Comparison of ENCODE assay signal across 16 cellular contexts in genomic region chr6:25381077-25381476, GRCh38.
DNase-seq lines count a peak whose midpoint lies in the region; ATAC-seq, FAIRE-seq and TF ChIP-seq lines count a peak whose summit lies in the region.
"Had no signal": no experiment of that assay in that cellular context is flagged by ENCODE, and none has a peak within 500 bp of the region (broad histone marks: within the 10 kb centered on the region; RNA-seq: fewer than 3 reads in every experiment).

No MANE protein-coding gene starts in this region.

- no peak overlapping the region for H3K14ac ChIP-seq in mesenchymal stem cell (ENCODE audit: low read length in 2 of 2)

- no peaks in the 10 kb centered on the region for H3K9me2 ChIP-seq in OCI-LY7 (ENCODE audit: insufficient read depth, low read length)

- TF ChIP-seq CTCF in OCI-LY7 (conservative IDR thresholded peaks at IDR 0.05; ENCODE audit: low read length) (no peak), bronchial epithelial cell (IDR thresholded peaks at IDR 0.05; ENCODE audit: insufficient read depth, low read length, severe bottlenecking) (no peak)

- H3K9me3 ChIP-seq in OCI-LY7 (ENCODE audit: low read length) = peaks cover 13% of the 10 kb centered on the region; the same call in 1 of the 2 replicates
- H3K9me3 ChIP-seq in mesenchymal stem cell (ENCODE audit: control insufficient read depth, low read length) = no peaks in the 10 kb centered on the region
- H3K9me3 ChIP-seq: A549, BE2C, HAP-1 had no signal

- 50% methylated on average over 1 of the region's 1 CpG for WGBS in mesenchymal stem cell

- no peak overlapping the region for H2BK12ac ChIP-seq in mesenchymal stem cell (ENCODE audit: low read length in 2 of 2)

- no peak overlapping the region for H3K23ac ChIP-seq in mesenchymal stem cell (ENCODE audit: low read length in 2 of 2)

- intact Hi-C loops in OCI-LY7 (cut with micrococcal nuclease; ENCODE audit: unreplicated experiment) = loop anchor here (10.0 kb wide), 2 partner anchors 744 to 1764 kb away; a partner anchor contains a TSS

- peak overlapping the region; percentile 87 for H3K4me2 ChIP-seq in OCI-LY7 (ENCODE audit: low read length)
- no peak overlapping the region for H3K4me2 ChIP-seq in mesenchymal stem cell (ENCODE audit: low read length, poor library complexity, severe bottlenecking)
- H3K4me2 ChIP-seq: A549 had no signal

- H3K4me1 ChIP-seq in OCI-LY7 (ENCODE audit: insufficient read depth, low read length, poor library complexity, severe bottlenecking) (peaks cover 92% of the 10 kb centered on the region), mesenchymal stem cell (ENCODE audit: control insufficient read depth, insufficient read depth, low read depth, low read length) (no peaks in the 10 kb centered on the region)
- H3K4me1 ChIP-seq: A549, BE2C, HAP-1 had no signal

- H2BK120ac ChIP-seq in mesenchymal stem cell (ENCODE audit: low read depth, low read length) = no peak overlapping the region

- CTCF ChIA-PET in OCI-LY7 (lab: Charles Lee; ENCODE audit: unreplicated experiment) = no interaction called here

- no peak overlapping the region for H2BK5ac ChIP-seq in mesenchymal stem cell (ENCODE audit: low read depth, low read length, poor library complexity, severe bottlenecking)

- H4K20me1 ChIP-seq in OCI-LY7 (ENCODE audit: insufficient read depth, low read length) = no peaks in the 10 kb centered on the region

- DNase-seq in OCI-LY7 (ENCODE audit: low spot score) (no peak), bronchial epithelial cell (ENCODE audit: low read depth) (no peak), mesenchymal stem cell (no peak), NCI-H2081 treated with DMSO at 0.1 percent for 48 hours (lab: John Stamatoyannopoulos, UW) (no peak), amygdala (lab: John Stamatoyannopoulos, UW) (no peak)
- DNase-seq: BE2C; CD4-positive, alpha-beta memory T cell; DMS79 treated with DMSO at 0.1 percent for 48 hours; EL had no signal

- peak; percentile 60 for FAIRE-seq in bronchial epithelial cell (lab: Jason Lieb, UNC)
- FAIRE-seq: A549, G401.6, GM12891, H1 had no signal

- POLR2A ChIA-PET in OCI-LY7 (lab: Charles Lee) = interaction anchor here (0.6 to 1.5 kb wide), 7 partner anchors 11 to 645 kb away, joined by 3 to 6 read pairs (median 3); no protein-coding TSS in a partner anchor

- peak overlapping the region; percentile 90 for H2AK5ac ChIP-seq in mesenchymal stem cell (ENCODE audit: low read length, severe bottlenecking)

- H2AFZ ChIP-seq in OCI-LY7 (ENCODE audit: low read length) (no peak overlapping the region), mesenchymal stem cell (ENCODE audit: low read depth, low read length) (no peak overlapping the region)

- H2BK15ac ChIP-seq in mesenchymal stem cell (ENCODE audit: low read depth, poor library complexity, severe bottlenecking) = no peak overlapping the region

- H3K9ac ChIP-seq in mesenchymal stem cell (ENCODE audit: low read length) = no peak overlapping the region

- H4K8ac ChIP-seq in mesenchymal stem cell (ENCODE audit: low read length) = no peak overlapping the region

- H3K27me3 ChIP-seq in bronchial epithelial cell (ENCODE audit: control insufficient read depth, insufficient read depth, low read length) (no peaks in the 10 kb centered on the region), mesenchymal stem cell (ENCODE audit: control insufficient read depth in 1 of 2, insufficient read depth in 1 of 2, low read length in 2 of 2) (no peaks in the 10 kb centered on the region)
- H3K27me3 ChIP-seq: BE2C had no signal

- H3K18ac ChIP-seq in mesenchymal stem cell (ENCODE audit: low read depth in 1 of 2, low read length in 2 of 2) = no peak overlapping the region

- H3K4ac ChIP-seq in mesenchymal stem cell (ENCODE audit: low read depth in 1 of 2, low read length in 2 of 2) = no peak overlapping the region

- H4K91ac ChIP-seq in mesenchymal stem cell (ENCODE audit: low read length) = no peak overlapping the region

- no peak for ATAC-seq in GM19351 (IDR thresholded peaks at IDR 0.05; ENCODE audit: unreplicated experiment)
- ATAC-seq: A549 had no signal

- BruUV-seq in OCI-LY7 (replicated peaks; lab: Mats Ljungman, UMichigan) = no TSS peak

- H3K4me3 ChIP-seq in OCI-LY7 (ENCODE audit: low read depth, low read length, poor library complexity, severe bottlenecking) (no peak overlapping the region), bronchial epithelial cell (ENCODE audit: low read depth, low read length) (no peak overlapping the region), mesenchymal stem cell (ENCODE audit: insufficient read depth in 1 of 2, low read depth in 1 of 2, low read length in 2 of 2) (no peak overlapping the region)
- H3K4me3 ChIP-seq: A549, HAP-1 had no signal

- peaks cover 20% of the 10 kb centered on the region for H3K36me3 ChIP-seq in OCI-LY7 (ENCODE audit: insufficient read depth, low read length)
- no peaks in the 10 kb centered on the region for H3K36me3 ChIP-seq in bronchial epithelial cell (ENCODE audit: control insufficient read depth, insufficient read depth, low read length)
- H3K36me3 ChIP-seq in mesenchymal stem cell (ENCODE audit: control insufficient read depth in 1 of 2, insufficient read depth in 2 of 2, low read depth in 1 of 2, low read length in 2 of 2) = no peaks in the 10 kb centered on the region
- H3K36me3 ChIP-seq: BE2C, HAP-1 had no signal

- peaks cover 98% of the 10 kb centered on the region for H3K79me2 ChIP-seq in OCI-LY7 (ENCODE audit: insufficient read depth, low read depth, low read length)

- H3K27ac ChIP-seq in OCI-LY7 (ENCODE audit: low read depth, low read length, poor library complexity, severe bottlenecking) = peak overlapping the region; percentile 16
- no peak overlapping the region for H3K27ac ChIP-seq in mesenchymal stem cell (ENCODE audit: low read length, poor library complexity, severe bottlenecking)
- H3K27ac ChIP-seq: A549, C4-2B had no signal

- peaks cover 47% of the 10 kb centered on the region for H3K79me1 ChIP-seq in mesenchymal stem cell (replicated peaks; ENCODE audit: low read length, poor library complexity, severe bottlenecking)
